Comparison of ENCODE assay signal across 8 cellular contexts in the genomic region with DNA sequence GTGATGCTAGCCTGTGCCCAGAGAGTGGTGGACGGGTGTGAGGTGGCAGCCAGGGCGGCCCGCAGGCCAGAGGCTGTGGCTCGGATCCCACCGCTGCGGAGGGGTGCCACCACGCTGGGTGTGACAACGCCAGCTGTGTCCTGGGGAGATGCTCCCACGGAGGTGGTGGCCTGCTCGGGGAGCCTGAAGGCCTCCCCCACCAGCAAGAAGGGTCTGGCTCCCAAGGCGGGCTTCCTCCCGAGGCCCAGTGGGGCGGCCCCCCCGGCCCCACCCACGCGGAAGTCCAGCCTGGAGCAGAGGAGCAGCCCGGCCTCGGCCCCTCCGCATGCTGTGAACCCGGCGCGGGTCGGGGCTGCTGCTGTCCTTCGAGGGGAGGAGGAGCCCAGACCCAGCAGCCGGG. TPM values are rescaled to one million over a fixed set of nuclear protein-coding genes. Genes with fewer than 3 reads are reported as not detected.
"Had no signal": no experiment of that assay in that cellular context is flagged by ENCODE, and none has a peak within 500 bp of the region (broad histone marks: within the 10 kb centered on the region; RNA-seq: fewer than 3 reads in every experiment).

No MANE protein-coding gene starts in this region.

- H3K27ac ChIP-seq: GM23248 had no signal

- H3K4me1 ChIP-seq: HAP-1 had no signal

- H3K9ac ChIP-seq: GM23248 had no signal

- DNase-seq: GM23248, GOT3, H7, H9, HCEC 1CT, HFFc6 had no signal

- H2AFZ ChIP-seq: GM23248, GM23338 had no signal

- H3K4me3 ChIP-seq: GM23248, GM23338, HAP-1 had no signal

- H3K4me2 ChIP-seq: GM23338 had no signal

- H3K9me3 ChIP-seq: HAP-1 had no signal

RNA-seq across cellular contexts. Expression of a gene that starts 38.2 kb away (rescaled TPM):
- polyA plus RNA-seq: GM23248 had no signal
